Comparison of ENCODE assay signal across 22 cellular contexts in genomic region chr12:110848524-110848923, GRCh38. TPM values are rescaled to one million over a fixed set of nuclear protein-coding genes. Genes with fewer than 3 reads are reported as not detected.
"Had no signal": no experiment of that assay in that cellular context is flagged by ENCODE, and none has a peak within 500 bp of the region (broad histone marks: within the 10 kb centered on the region; RNA-seq: fewer than 3 reads in every experiment).

No MANE protein-coding gene starts in this region.

- H3K27me3 ChIP-seq: MG63 had no signal

- FAIRE-seq: HTR-8/SVneo, RCC 7860 had no signal

- H3K4me3 ChIP-seq: MG63, SJSA1, SK-N-MC had no signal

- H3K27ac ChIP-seq: HL-60, SJSA1, SK-N-MC had no signal

- DNase-seq: KG1, MG63, NCI-H1092, NCI-H1105 treated with DMSO at 0.1 percent for 48 hours, NCI-H1417 treated with DMSO at 0.1 percent for 48 hours, NCI-H146, NCI-H1694 treated with DMSO at 0.1 percent for 48 hours, NCI-H1930, NCI-H2081, NCI-H2107, NCI-H2227 treated with DMSO at 0.1 percent for 48 hours, NCI-H510A, NCI-H524 treated with DMSO at 0.1 percent for 48 hours, NCI-H774, Right ventricle myocardium superior, RPMI8226, SIG-M5 had no signal

- H3K36me3 ChIP-seq: MG63, SJSA1 had no signal

- H3K9me3 ChIP-seq: MG63, SJSA1 had no signal

RNA-seq across cellular contexts. Expression of gene CCDC63, which starts 1.7 kb away (rescaled TPM):
- total RNA-seq: Right ventricle myocardium superior, SJSA1 had no signal
